In the genomic region with DNA sequence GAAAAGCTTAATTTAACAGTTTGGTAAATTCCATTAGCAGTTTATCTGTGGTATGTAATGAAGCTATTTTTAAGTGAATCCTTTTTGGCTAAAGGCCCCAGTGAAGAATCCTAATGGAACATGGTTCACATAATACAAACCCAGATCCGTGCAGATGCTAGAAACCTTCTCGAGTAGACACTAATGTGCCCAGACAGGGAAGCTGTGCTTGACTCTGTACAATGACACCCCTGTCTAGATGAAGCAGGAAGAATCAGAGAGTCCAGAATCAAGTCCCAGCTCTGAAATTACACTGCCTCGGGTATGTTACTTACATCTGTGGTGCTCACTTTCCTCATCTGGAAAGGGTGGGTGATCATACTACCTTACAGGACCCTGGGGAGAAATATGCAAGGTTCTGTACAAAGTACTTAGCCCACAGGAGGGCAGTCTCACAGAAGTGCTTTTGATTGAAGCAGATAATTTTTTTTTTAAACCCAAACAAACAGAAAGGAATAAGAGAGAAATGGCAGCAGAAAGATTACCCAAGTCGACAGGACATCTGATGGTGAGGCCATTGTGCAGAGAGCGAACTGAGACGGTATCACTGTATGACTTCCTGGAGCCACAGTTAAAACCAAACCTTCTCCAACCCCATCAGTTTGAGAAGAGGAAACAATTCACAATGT, we compare ENCODE assay signal across 12 cellular contexts. TPM values are rescaled to one million over a fixed set of nuclear protein-coding genes. Genes with fewer than 3 reads are reported as not detected.
DNase-seq lines count a peak whose midpoint lies in the region; ATAC-seq and TF ChIP-seq lines count a peak whose summit lies in the region.
"Had no signal": no experiment of that assay in that cellular context is flagged by ENCODE, and none has a peak within 500 bp of the region (broad histone marks: within the 10 kb centered on the region; RNA-seq: fewer than 3 reads in every experiment).

No MANE protein-coding gene starts in this region.

- peaks cover 23% of the 10 kb centered on the region for H3K36me3 Mint-ChIP-seq in activated naive CD4-positive, alpha-beta T cell treated with anti-CD3 and anti-CD28 coated beads, Interleukin-2, amount 50 U/mL, for 24 hours
- peaks cover 32% of the 10 kb centered on the region for H3K36me3 Mint-ChIP-seq in effector memory CD8-positive, alpha-beta T cell (ENCODE audit: insufficient read depth)

- H3K9ac ChIP-seq in smooth muscle cell (ENCODE audit: low read depth): no peak overlapping the region

- no peaks in the 10 kb centered on the region for H3K9me3 ChIP-seq in smooth muscle cell (replicated peaks; ENCODE audit: low read depth)
- H3K9me3 ChIP-seq: MG63, pancreas, vagina had no signal

- peaks cover 54% of the 10 kb centered on the region for H3K4me1 Mint-ChIP-seq in activated naive CD4-positive, alpha-beta T cell treated with anti-CD3 and anti-CD28 coated beads, Interleukin-2, amount 50 U/mL, for 24 hours
- peaks cover 47 to 60% of the 10 kb centered on the region in 2 donors for H3K4me1 Mint-ChIP-seq in effector memory CD8-positive, alpha-beta T cell (ENCODE audit: low read depth in 2 of 2)

- H3K4me1 ChIP-seq in smooth muscle cell (ENCODE audit: low read depth): no peaks in the 10 kb centered on the region
- H3K4me1 ChIP-seq: pancreas, vagina had no signal

- peak overlapping the region; percentile 29 for H3K4me2 ChIP-seq in smooth muscle cell

- H3K9me3 Mint-ChIP-seq in activated naive CD4-positive, alpha-beta T cell treated with anti-CD3 and anti-CD28 coated beads, Interleukin-2, amount 50 U/mL, for 24 hours: no peaks in the 10 kb centered on the region
- no peaks in the 10 kb centered on the region for H3K9me3 Mint-ChIP-seq in effector memory CD8-positive, alpha-beta T cell

- no peak overlapping the region for H2AFZ ChIP-seq in smooth muscle cell (ENCODE audit: low read depth)

- no peak for DNase-seq in activated naive CD4-positive, alpha-beta T cell (lab: John Stamatoyannopoulos, UW)
- DNase-seq in SK-MEL-5 (ENCODE audit: low read depth, low spot score): peak; percentile 11
- DNase-seq in effector memory CD8-positive, alpha-beta T cell: peak in 1 of 3 experiments; percentile 11
- DNase-seq in smooth muscle cell (lab: John Stamatoyannopoulos, UW; ENCODE audit: unreplicated experiment): no peak
- no peak for DNase-seq in stimulated activated CD4-positive, alpha-beta T cell treated with anti-CD3 and anti-CD28 coated beads, Interleukin-2, amount 100 ng/mL, for 48 hours
- DNase-seq: mesendoderm, MG63, pancreas had no signal

- no peak for TF ChIP-seq CTCF in smooth muscle cell (IDR thresholded peaks at IDR 0.05; ENCODE audit: borderline replicate concordance, insufficient read depth, poor library complexity, severe bottlenecking)

- H3K4me3 ChIP-seq in smooth muscle cell: no peak overlapping the region
- H3K4me3 ChIP-seq: MG63, pancreas, vagina had no signal

- no peaks in the 10 kb centered on the region for H4K20me1 ChIP-seq in smooth muscle cell (ENCODE audit: low read depth)

- H3K27me3 ChIP-seq in smooth muscle cell (ENCODE audit: low read depth): no peaks in the 10 kb centered on the region
- H3K27me3 ChIP-seq: MG63, pancreas, vagina had no signal

- H3K36me3 ChIP-seq in smooth muscle cell (ENCODE audit: low read depth): no peaks in the 10 kb centered on the region
- H3K36me3 ChIP-seq: pancreas, vagina had no signal

- no peak overlapping the region for H3K4me3 Mint-ChIP-seq in activated naive CD4-positive, alpha-beta T cell treated with anti-CD3 and anti-CD28 coated beads, Interleukin-2, amount 50 U/mL, for 24 hours
- H3K4me3 Mint-ChIP-seq in effector memory CD8-positive, alpha-beta T cell: peak overlapping the region; percentile 43 to 55

- no peak overlapping the region for H3K27ac ChIP-seq in smooth muscle cell (ENCODE audit: low read depth)
- H3K27ac ChIP-seq: pancreas, vagina had no signal

- H3K79me2 ChIP-seq in smooth muscle cell (ENCODE audit: low read depth): no peaks in the 10 kb centered on the region

- in situ Hi-C loops in SK-MEL-5 (cut with HindIII; ENCODE audit: low pct_unique_long_range_greater_than_20kb, low sequenced_read_pairs): no loop called here

- ATAC-seq in effector memory CD8-positive, alpha-beta T cell (replicated peaks): peak; percentile 35
- ATAC-seq in HG03457 (IDR thresholded peaks at IDR 0.05; ENCODE audit: unreplicated experiment) (no peak), SK-N-SH treated with all-trans-retinoic acid at 6 μM for 48 hours (no peak)
- ATAC-seq: pancreas had no signal

- WGBS in smooth muscle cell (ENCODE audit: low lambda C conversion rate): 86% methylated on average over 6 of the region's 6 CpGs

- no peaks in the 10 kb centered on the region for H3K27me3 Mint-ChIP-seq in activated naive CD4-positive, alpha-beta T cell treated with anti-CD3 and anti-CD28 coated beads, Interleukin-2, amount 50 U/mL, for 24 hours
- no peaks in the 10 kb centered on the region for H3K27me3 Mint-ChIP-seq in effector memory CD8-positive, alpha-beta T cell

- H3K27ac Mint-ChIP-seq in activated naive CD4-positive, alpha-beta T cell treated with anti-CD3 and anti-CD28 coated beads, Interleukin-2, amount 50 U/mL, for 24 hours: peak overlapping the region; percentile 13
- H3K27ac Mint-ChIP-seq in effector memory CD8-positive, alpha-beta T cell: peak overlapping the region; percentile 89 to 95

- no peaks in the 10 kb centered on the region for H3F3A ChIP-seq in smooth muscle cell (ENCODE audit: low read depth)

TF ChIP-seq in SK-N-SH treated with all-trans-retinoic acid at 6 μM for 48 hours, 23 proteins besides CTCF, POLR2A, EP300 and RAD21 (continues in another document):
- TF ChIP-seq, protein P1, sequence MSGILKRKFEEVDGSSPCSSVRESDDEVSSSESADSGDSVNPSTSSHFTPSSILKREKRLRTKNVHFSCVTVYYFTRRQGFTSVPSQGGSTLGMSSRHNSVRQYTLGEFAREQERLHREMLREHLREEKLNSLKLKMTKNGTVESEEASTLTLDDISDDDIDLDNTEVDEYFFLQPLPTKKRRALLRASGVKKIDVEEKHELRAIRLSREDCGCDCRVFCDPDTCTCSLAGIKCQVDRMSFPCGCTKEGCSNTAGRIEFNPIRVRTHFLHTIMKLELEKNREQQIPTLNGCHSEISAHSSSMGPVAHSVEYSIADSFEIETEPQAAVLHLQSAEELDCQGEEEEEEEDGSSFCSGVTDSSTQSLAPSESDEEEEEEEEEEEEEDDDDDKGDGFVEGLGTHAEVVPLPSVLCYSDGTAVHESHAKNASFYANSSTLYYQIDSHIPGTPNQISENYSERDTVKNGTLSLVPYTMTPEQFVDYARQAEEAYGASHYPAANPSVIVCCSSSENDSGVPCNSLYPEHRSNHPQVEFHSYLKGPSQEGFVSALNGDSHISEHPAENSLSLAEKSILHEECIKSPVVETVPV (CRISPR knock-in tag; IDR thresholded peaks at IDR 0.05): no peak
- TF ChIP-seq ZFP30 (CRISPR knock-in tag; IDR thresholded peaks at IDR 0.05) (no peak), ESRRG (CRISPR knock-in tag; IDR thresholded peaks at IDR 0.05) (no peak), BACH2 (CRISPR knock-in tag; IDR thresholded peaks at IDR 0.05; ENCODE audit: borderline replicate concordance) (no peak), ARNTL (CRISPR knock-in tag; IDR thresholded peaks at IDR 0.05; ENCODE audit: borderline replicate concordance, low read depth) (no peak), TOX (CRISPR knock-in tag; IDR thresholded peaks at IDR 0.05; ENCODE audit: borderline replicate concordance) (no peak), ZFP3 (CRISPR knock-in tag; IDR thresholded peaks at IDR 0.05) (no peak), SNAI2 (CRISPR knock-in tag; IDR thresholded peaks at IDR 0.05) (no peak)
- TF ChIP-seq, protein P2, sequence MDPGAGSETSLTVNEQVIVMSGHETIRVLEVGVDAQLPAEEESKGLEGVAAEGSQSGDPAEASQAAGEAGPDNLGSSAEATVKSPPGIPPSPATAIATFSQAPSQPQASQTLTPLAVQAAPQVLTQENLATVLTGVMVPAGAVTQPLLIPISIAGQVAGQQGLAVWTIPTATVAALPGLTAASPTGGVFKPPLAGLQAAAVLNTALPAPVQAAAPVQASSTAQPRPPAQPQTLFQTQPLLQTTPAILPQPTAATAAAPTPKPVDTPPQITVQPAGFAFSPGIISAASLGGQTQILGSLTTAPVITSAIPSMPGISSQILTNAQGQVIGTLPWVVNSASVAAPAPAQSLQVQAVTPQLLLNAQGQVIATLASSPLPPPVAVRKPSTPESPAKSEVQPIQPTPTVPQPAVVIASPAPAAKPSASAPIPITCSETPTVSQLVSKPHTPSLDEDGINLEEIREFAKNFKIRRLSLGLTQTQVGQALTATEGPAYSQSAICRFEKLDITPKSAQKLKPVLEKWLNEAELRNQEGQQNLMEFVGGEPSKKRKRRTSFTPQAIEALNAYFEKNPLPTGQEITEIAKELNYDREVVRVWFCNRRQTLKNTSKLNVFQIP (CRISPR knock-in tag; IDR thresholded peaks at IDR 0.05; ENCODE audit: borderline replicate concordance, low read depth): no peak
- TF ChIP-seq, protein P3, sequence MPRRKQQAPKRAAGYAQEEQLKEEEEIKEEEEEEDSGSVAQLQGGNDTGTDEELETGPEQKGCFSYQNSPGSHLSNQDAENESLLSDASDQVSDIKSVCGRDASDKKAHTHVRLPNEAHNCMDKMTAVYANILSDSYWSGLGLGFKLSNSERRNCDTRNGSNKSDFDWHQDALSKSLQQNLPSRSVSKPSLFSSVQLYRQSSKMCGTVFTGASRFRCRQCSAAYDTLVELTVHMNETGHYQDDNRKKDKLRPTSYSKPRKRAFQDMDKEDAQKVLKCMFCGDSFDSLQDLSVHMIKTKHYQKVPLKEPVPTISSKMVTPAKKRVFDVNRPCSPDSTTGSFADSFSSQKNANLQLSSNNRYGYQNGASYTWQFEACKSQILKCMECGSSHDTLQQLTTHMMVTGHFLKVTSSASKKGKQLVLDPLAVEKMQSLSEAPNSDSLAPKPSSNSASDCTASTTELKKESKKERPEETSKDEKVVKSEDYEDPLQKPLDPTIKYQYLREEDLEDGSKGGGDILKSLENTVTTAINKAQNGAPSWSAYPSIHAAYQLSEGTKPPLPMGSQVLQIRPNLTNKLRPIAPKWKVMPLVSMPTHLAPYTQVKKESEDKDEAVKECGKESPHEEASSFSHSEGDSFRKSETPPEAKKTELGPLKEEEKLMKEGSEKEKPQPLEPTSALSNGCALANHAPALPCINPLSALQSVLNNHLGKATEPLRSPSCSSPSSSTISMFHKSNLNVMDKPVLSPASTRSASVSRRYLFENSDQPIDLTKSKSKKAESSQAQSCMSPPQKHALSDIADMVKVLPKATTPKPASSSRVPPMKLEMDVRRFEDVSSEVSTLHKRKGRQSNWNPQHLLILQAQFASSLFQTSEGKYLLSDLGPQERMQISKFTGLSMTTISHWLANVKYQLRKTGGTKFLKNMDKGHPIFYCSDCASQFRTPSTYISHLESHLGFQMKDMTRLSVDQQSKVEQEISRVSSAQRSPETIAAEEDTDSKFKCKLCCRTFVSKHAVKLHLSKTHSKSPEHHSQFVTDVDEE (CRISPR knock-in tag; IDR thresholded peaks at IDR 0.05): no peak

RNA-seq across cellular contexts. Expression of a gene that starts 8.6 kb away (rescaled TPM):
- 9.2 and 12.6 TPM in 2 replicates for total RNA-seq in SK-MEL-5 (2014; rRNA removed; shearing (Covaris generic))
- 6.9 and 9.2 TPM in 2 replicates for polyA plus RNA-seq in SK-MEL-5 (2015; cell fraction: cytosol; rRNA removed)
- polyA plus RNA-seq in SK-MEL-5 (2015; cell fraction: nucleus; rRNA removed): 10.1 and 10.8 TPM in 2 replicates
- total RNA-seq in smooth muscle cell: 0.99 and 1.0 TPM in 2 replicates
- 1.3 and 1.7 TPM in 2 replicates for polyA plus RNA-seq in smooth muscle cell
